Comparison of ENCODE assay signal across 9 cellular contexts in genomic region chrX:70479197-70479969, GRCh38. TPM values are rescaled to one million over a fixed set of nuclear protein-coding genes. Genes with fewer than 3 reads are reported as not detected.
DNase-seq lines count a peak whose midpoint lies in the region; ATAC-seq and TF ChIP-seq lines count a peak whose summit lies in the region.
"Had no signal": no experiment of that assay in that cellular context is flagged by ENCODE, and none has a peak within 500 bp of the region (broad histone marks: within the 10 kb centered on the region; RNA-seq: fewer than 3 reads in every experiment).

No MANE protein-coding gene starts in this region.

- intact Hi-C loops in prostate gland (cut with DNase I) = no loop called here

- peak overlapping the region; percentile 92 for H3K27ac ChIP-seq in SJSA1
- H3K27ac ChIP-seq in prostate gland = peak overlapping the region; percentile 39 to 53

- H3K9me3 ChIP-seq in SJSA1 (replicated peaks) (no peaks in the 10 kb centered on the region), prostate gland (no peaks in the 10 kb centered on the region)

- TF ChIP-seq POLR2A in prostate gland (IDR thresholded peaks at IDR 0.05) = no peak

- peaks cover 27% of the 10 kb centered on the region for H3K36me3 Mint-ChIP-seq in stimulated activated effector memory CD8-positive, alpha-beta T cell treated with anti-CD3 and anti-CD28 coated beads, Interleukin-12 subunit alpha, Interleukin-12 subunit beta, amount 100 ng/mL, for 72 hours

- no peak overlapping the region for H3K27ac Mint-ChIP-seq in stimulated activated effector memory CD8-positive, alpha-beta T cell treated with anti-CD3 and anti-CD28 coated beads, Interleukin-12 subunit alpha, Interleukin-12 subunit beta, amount 100 ng/mL, for 72 hours

- WGBS in prostate gland = 34% methylated on average over 4 of the region's 5 CpGs

- H3K4me1 ChIP-seq in SJSA1 (replicated peaks) (peaks cover 54% of the 10 kb centered on the region), prostate gland (replicated peaks) (no peaks in the 10 kb centered on the region)

- H3K4me3 ChIP-seq in SJSA1 (no peak overlapping the region), fibroblast of pulmonary artery (replicated peaks; ENCODE audit: low read depth, low read length) (peak overlapping the region; percentile 5), prostate gland (no peak overlapping the region)

- H3K4me3 Mint-ChIP-seq in stimulated activated effector memory CD8-positive, alpha-beta T cell treated with anti-CD3 and anti-CD28 coated beads, Interleukin-12 subunit alpha, Interleukin-12 subunit beta, amount 100 ng/mL, for 72 hours = no peak overlapping the region

- H3K4me1 Mint-ChIP-seq in stimulated activated effector memory CD8-positive, alpha-beta T cell treated with anti-CD3 and anti-CD28 coated beads, Interleukin-12 subunit alpha, Interleukin-12 subunit beta, amount 100 ng/mL, for 72 hours = no peaks in the 10 kb centered on the region

- H3K36me3 ChIP-seq in SJSA1 (peaks cover 11% of the 10 kb centered on the region; the same call in 1 of the 2 replicates), prostate gland (no peaks in the 10 kb centered on the region)

- H3K9me3 Mint-ChIP-seq in stimulated activated effector memory CD8-positive, alpha-beta T cell treated with anti-CD3 and anti-CD28 coated beads, Interleukin-12 subunit alpha, Interleukin-12 subunit beta, amount 100 ng/mL, for 72 hours = no peaks in the 10 kb centered on the region

- H3K27me3 ChIP-seq in SJSA1 (replicated peaks) (no peaks in the 10 kb centered on the region), prostate gland (replicated peaks; ENCODE audit: insufficient read depth) (no peaks in the 10 kb centered on the region)

- no peak for ATAC-seq in GM19463 (IDR thresholded peaks at IDR 0.05; ENCODE audit: unreplicated experiment)
- no peak for ATAC-seq in HG03521 (IDR thresholded peaks at IDR 0.05; ENCODE audit: unreplicated experiment)
- ATAC-seq in stimulated activated effector memory CD8-positive, alpha-beta T cell treated with anti-CD3 and anti-CD28 coated beads, Interleukin-12 subunit alpha, Interleukin-12 subunit beta, amount 100 ng/mL, for 72 hours = no peak

- TF ChIP-seq CTCF in fibroblast of pulmonary artery (IDR thresholded peaks at IDR 0.05; ENCODE audit: low read length, missing control alignments) (no peak), prostate gland (IDR thresholded peaks at IDR 0.05) (no peak)

- peak; percentile 39 for DNase-seq in GM04503 (ENCODE audit: low read depth)
- peak; percentile 40 to 77 for DNase-seq in SJSA1 (ENCODE audit: low read depth in 1 of 2, low spot score in 2 of 2)
- DNase-seq in fibroblast of pulmonary artery (ENCODE audit: low read depth) = peak; percentile 65
- peak; percentile 5 for DNase-seq in prostate gland (ENCODE audit: low spot score)
- DNase-seq in stimulated activated effector memory CD8-positive, alpha-beta T cell treated with anti-CD3 and anti-CD28 coated beads, Interleukin-12 subunit alpha, Interleukin-12 subunit beta, amount 100 ng/mL, for 72 hours (ENCODE audit: low spot score in 2 of 2) = no peak
- no peak for DNase-seq in COLO668 (lab: John Stamatoyannopoulos, UW; ENCODE audit: unreplicated experiment)

RNA-seq across cellular contexts. Expression of gene DLG3, which starts 34.7 kb away (rescaled TPM):
- total RNA-seq in SJSA1 (2014; rRNA removed; shearing (Covaris generic)) = 16.6 and 19.4 TPM in 2 replicates
- total RNA-seq in prostate gland = 10 to 100 TPM; 11.9 to 29.1 TPM

RNA-seq across cellular contexts. Expression of gene GDPD2, which starts 56.3 kb away (rescaled TPM):
- total RNA-seq in SJSA1 (2014; rRNA removed; shearing (Covaris generic)) = 0.05 TPM in 1 of 2 replicates, not detected in the other
- total RNA-seq in prostate gland = not detected
- total RNA-seq: activated CD8-positive, alpha-beta memory T cell treated with anti-CD3 and anti-CD28 coated beads for 36 hours had no signal

Comparison
In these comparisons a context has a peak if more than half of its experiments do, and no peak if none do; other contexts are left out.
1. DNase-seq: peak in GM04503 (single experiment), SJSA1 (2 of 2), fibroblast of pulmonary artery (single experiment) and prostate gland (single experiment); none in stimulated activated effector memory CD8-positive, alpha-beta T cell treated with anti-CD3 and anti-CD28 coated beads, Interleukin-12 subunit alpha, Interleukin-12 subunit beta, amount 100 ng/mL, for 72 hours (0 of 2) and COLO668 (single experiment).